17 cellular contexts compared by ENCODE assay signal in the genomic region with DNA sequence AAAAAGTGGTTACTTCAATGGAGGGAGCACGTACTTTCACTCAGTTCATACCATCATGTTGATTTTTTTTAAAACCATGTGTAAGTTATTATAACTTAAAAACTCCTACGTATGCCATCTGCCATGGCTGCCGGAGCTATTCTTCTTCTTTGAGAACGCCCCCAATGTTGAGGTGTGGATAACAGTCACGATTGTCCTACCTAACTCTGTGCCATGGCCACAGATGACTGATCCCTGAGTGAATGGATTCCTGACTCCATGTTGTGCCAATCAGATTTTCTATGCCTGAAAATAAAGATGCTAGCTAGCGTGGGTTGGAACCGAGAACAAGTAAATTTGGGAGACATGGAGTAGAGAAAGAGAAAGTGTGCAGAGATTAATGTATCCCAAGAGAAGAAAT.
"Had no signal": no experiment of that assay in that cellular context is flagged by ENCODE, and none has a peak within 500 bp of the region (broad histone marks: within the 10 kb centered on the region; RNA-seq: fewer than 3 reads in every experiment).

No MANE protein-coding gene starts in this region.

- H3K27me3 ChIP-seq: body of pancreas, ovary, right lobe of liver had no signal

- H3K9me3 ChIP-seq: body of pancreas, ovary, right lobe of liver had no signal

- H3K27me3 Mint-ChIP-seq: activated naive CD8-positive, alpha-beta T cell treated with anti-CD3 and anti-CD28 coated beads, Interleukin-2, amount 10 ng/mL, durations not matched to agents 7 days and 5 days had no signal

- H3K4me3 Mint-ChIP-seq: activated naive CD8-positive, alpha-beta T cell treated with anti-CD3 and anti-CD28 coated beads, Interleukin-2, amount 10 ng/mL, durations not matched to agents 7 days and 5 days; stimulated activated effector memory CD8-positive, alpha-beta T cell treated with anti-CD3 and anti-CD28 coated beads, Interleukin-12 subunit alpha, Interleukin-12 subunit beta, amount 100 ng/mL, for 72 hours had no signal

- DNase-seq: activated CD4-positive, alpha-beta T cell treated with anti-CD3 and anti-CD28 coated beads, Interleukin-2, amount 50 U/mL, for 4 hours; activated naive CD8-positive, alpha-beta T cell treated with anti-CD3 and anti-CD28 coated beads, Interleukin-2, amount 10 ng/mL, durations not matched to agents 7 days and 5 days; activated T-cell treated with anti-CD3 and anti-CD28 coated beads for 4 hours; body of pancreas; foreskin melanocyte; glutamatergic neuron; hippocampal formation; islet precursor cell; left colon; lower lobe of right lung; ovary; right lobe of liver; stimulated activated CD4-positive, alpha-beta T cell treated with anti-CD3 and anti-CD28 coated beads, Interleukin-4, amount 100 ng/mL, for 24 hours; SW 1271; WERI-Rb-1 had no signal

- H3K27ac Mint-ChIP-seq: activated naive CD8-positive, alpha-beta T cell treated with anti-CD3 and anti-CD28 coated beads, Interleukin-2, amount 10 ng/mL, durations not matched to agents 7 days and 5 days; stimulated activated effector memory CD8-positive, alpha-beta T cell treated with anti-CD3 and anti-CD28 coated beads, Interleukin-12 subunit alpha, Interleukin-12 subunit beta, amount 100 ng/mL, for 72 hours had no signal

- H3K27ac ChIP-seq: body of pancreas, epithelial cell of prostate, lower lobe of right lung, ovary, right lobe of liver, WERI-Rb-1 had no signal

- H3K4me3 ChIP-seq: body of pancreas, lower lobe of right lung, ovary, right lobe of liver had no signal

- ATAC-seq: body of pancreas; left colon; lower lobe of right lung; right lobe of liver; stimulated activated effector memory CD8-positive, alpha-beta T cell treated with anti-CD3 and anti-CD28 coated beads, Interleukin-12 subunit alpha, Interleukin-12 subunit beta, amount 100 ng/mL, for 72 hours had no signal

- H3K36me3 ChIP-seq: lower lobe of right lung, ovary, right lobe of liver had no signal
